In the genomic region with DNA sequence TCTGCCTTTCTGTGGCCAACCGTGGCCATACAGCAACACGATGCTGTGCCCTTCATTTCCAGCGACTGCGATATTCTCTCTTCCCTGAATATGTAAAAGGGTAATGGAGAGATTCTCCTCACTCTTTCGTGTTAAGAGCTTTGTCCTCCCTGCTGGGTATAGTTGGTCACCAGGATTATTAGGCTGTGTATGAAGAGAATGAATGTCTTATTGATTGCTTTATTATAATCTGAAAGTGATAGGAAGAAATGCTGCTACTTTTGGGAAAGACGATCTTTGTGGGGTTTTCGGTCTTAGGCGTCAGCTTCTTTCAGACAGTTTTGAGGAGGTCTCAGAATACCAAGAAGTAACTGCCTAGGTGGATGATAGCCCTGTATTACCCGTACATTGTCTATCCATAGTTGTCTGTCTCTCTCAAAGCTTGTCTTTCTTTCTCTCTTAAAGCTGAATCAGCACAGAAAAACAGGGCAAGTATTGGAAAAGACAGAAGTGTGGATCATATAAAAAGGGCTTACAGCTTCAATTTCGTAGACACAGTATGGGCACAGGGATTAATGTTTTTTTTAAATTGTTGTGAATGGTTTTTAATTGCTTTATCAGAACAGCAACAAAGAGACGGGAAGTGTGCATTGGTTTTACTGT, we compare ENCODE assay signal across 1 cellular context.
TF ChIP-seq lines count a peak whose summit lies in the region.

No MANE protein-coding gene starts in this region.

TF ChIP-seq in K562, 482 proteins besides CTCF, POLR2A, EP300 and RAD21 (continued from another document):
- TF ChIP-seq CBX2 (IDR thresholded peaks at IDR 0.05; ENCODE audit: insufficient read depth, low read length, poor library complexity, severe bottlenecking) (peak; percentile 56), KAT7 (CRISPR knock-in tag; IDR thresholded peaks at IDR 0.05; ENCODE audit: borderline replicate concordance) (peak; percentile 25; the same call in 1 of the 2 replicates), ZNF146 (CRISPR knock-in tag; IDR thresholded peaks at IDR 0.05; ENCODE audit: unreplicated experiment) (no peak), KDM4B (IDR thresholded peaks at IDR 0.05; ENCODE audit: borderline replicate concordance in 2 of 2, low read depth in 1 of 2) (no peak), SUPT5H (IDR thresholded peaks at IDR 0.05) (no peak), FOSL1 (tag; conservative IDR thresholded peaks at IDR 0.05) (no peak), SMAD3 (CRISPR knock-in tag; conservative IDR thresholded peaks at IDR 0.05) (no peak), OTX1 (CRISPR knock-in tag; IDR thresholded peaks at IDR 0.05) (no peak), ZNF23 (CRISPR knock-in tag; IDR thresholded peaks at IDR 0.05) (no peak), SMARCA4 (IDR thresholded peaks at IDR 0.05) (0 out of 2 replicates have a peak, but pooled peaks have one; percentile 1), ZNF766 (CRISPR knock-in tag; conservative IDR thresholded peaks at IDR 0.05) (peak; percentile 26; the same call in 1 of the 2 replicates)
- TF ChIP-seq, protein P1, sequence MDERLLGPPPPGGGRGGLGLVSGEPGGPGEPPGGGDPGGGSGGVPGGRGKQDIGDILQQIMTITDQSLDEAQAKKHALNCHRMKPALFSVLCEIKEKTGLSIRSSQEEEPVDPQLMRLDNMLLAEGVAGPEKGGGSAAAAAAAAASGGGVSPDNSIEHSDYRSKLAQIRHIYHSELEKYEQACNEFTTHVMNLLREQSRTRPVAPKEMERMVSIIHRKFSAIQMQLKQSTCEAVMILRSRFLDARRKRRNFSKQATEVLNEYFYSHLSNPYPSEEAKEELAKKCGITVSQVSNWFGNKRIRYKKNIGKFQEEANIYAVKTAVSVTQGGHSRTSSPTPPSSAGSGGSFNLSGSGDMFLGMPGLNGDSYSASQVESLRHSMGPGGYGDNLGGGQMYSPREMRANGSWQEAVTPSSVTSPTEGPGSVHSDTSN (CRISPR knock-in tag; IDR thresholded peaks at IDR 0.05; ENCODE audit: low read depth), result no peak
- TF ChIP-seq, protein P1 (tag; conservative IDR thresholded peaks at IDR 0.05; ENCODE audit: low read depth), result no peak
- TF ChIP-seq, protein P2, sequence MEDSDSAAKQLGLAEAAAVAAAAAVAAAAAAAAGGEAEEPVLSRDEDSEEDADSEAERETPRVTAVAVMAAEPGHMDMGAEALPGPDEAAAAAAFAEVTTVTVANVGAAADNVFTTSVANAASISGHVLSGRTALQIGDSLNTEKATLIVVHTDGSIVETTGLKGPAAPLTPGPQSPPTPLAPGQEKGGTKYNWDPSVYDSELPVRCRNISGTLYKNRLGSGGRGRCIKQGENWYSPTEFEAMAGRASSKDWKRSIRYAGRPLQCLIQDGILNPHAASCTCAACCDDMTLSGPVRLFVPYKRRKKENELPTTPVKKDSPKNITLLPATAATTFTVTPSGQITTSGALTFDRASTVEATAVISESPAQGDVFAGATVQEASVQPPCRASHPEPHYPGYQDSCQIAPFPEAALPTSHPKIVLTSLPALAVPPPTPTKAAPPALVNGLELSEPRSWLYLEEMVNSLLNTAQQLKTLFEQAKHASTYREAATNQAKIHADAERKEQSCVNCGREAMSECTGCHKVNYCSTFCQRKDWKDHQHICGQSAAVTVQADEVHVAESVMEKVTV (CRISPR knock-in tag; IDR thresholded peaks at IDR 0.05), result no peak
TF ChIP-seq in K562: peak in this region for 13.
